In genomic region chr14:19823765-19824164, GRCh38 we compare ENCODE assay signal across 31 cellular contexts. TPM values are rescaled to one million over a fixed set of nuclear protein-coding genes. Genes with fewer than 3 reads are reported as not detected.
DNase-seq lines count a peak whose midpoint lies in the region; ATAC-seq and TF ChIP-seq lines count a peak whose summit lies in the region.
"Had no signal": no experiment of that assay in that cellular context is flagged by ENCODE, and none has a peak within 500 bp of the region (broad histone marks: within the 10 kb centered on the region; RNA-seq: fewer than 3 reads in every experiment).

No MANE protein-coding gene starts in this region.

- H3K27ac ChIP-seq in brain microvascular endothelial cell, result no peak overlapping the region
- H3K27ac ChIP-seq: BLaER1, body of pancreas, epithelial cell of prostate, heart right ventricle, parathyroid adenoma, spleen, transverse colon, WERI-Rb-1 had no signal

- H3K27ac Mint-ChIP-seq in activated naive CD4-positive, alpha-beta T cell treated with anti-CD3 and anti-CD28 coated beads, Interleukin-2, amount 50 U/mL, for 72 hours, result no peak overlapping the region
- H3K27ac Mint-ChIP-seq: activated CD4-positive, alpha-beta T cell treated with anti-CD3 and anti-CD28 coated beads, Interleukin-2, amount 10 ng/mL, durations not matched to agents 24 days and 14 days; activated T-cell treated with anti-CD3 and anti-CD28 coated beads, Interleukin-2, amount 50 U/mL, for 24 hours; GM23338 had no signal

- H3K36me3 Mint-ChIP-seq in activated naive CD4-positive, alpha-beta T cell treated with anti-CD3 and anti-CD28 coated beads, Interleukin-2, amount 50 U/mL, for 72 hours, result peaks cover 0 to 11% of the 10 kb centered on the region in 2 donors

- H3K9me3 Mint-ChIP-seq in activated naive CD4-positive, alpha-beta T cell treated with anti-CD3 and anti-CD28 coated beads, Interleukin-2, amount 50 U/mL, for 72 hours, result peaks cover 8 to 13% of the 10 kb centered on the region in 2 donors
- H3K9me3 Mint-ChIP-seq: GM23338 had no signal

- DNase-seq in ACHN (peak; percentile 34), HT1080 (ENCODE audit: low read depth) (peak; percentile 82), SW 1271 (lab: John Stamatoyannopoulos, UW) (peak; percentile 18 to 31), glomerular visceral epithelial cell (ENCODE audit: extremely low spot score) (peak; percentile 50), NCI-H2107 treated with DMSO at 0.1 percent for 48 hours (lab: John Stamatoyannopoulos, UW; ENCODE audit: unreplicated experiment) (no peak), LoVo (ENCODE audit: low spot score) (no peak), brain microvascular endothelial cell (no peak)
- no peak for DNase-seq in activated naive CD4-positive, alpha-beta T cell treated with anti-CD3 and anti-CD28 coated beads, Interleukin-2, amount 50 U/mL, for 72 hours (ENCODE audit: low spot score in 2 of 2)
- DNase-seq: activated CD4-positive, alpha-beta T cell treated with anti-CD3 and anti-CD28 coated beads, Interleukin-2, amount 10 ng/mL, durations not matched to agents 24 days and 14 days; activated T-cell treated with anti-CD3 and anti-CD28 coated beads, Interleukin-2, amount 50 U/mL, for 24 hours; body of pancreas; foreskin fibroblast; heart right ventricle; Kasumi-1; left cardiac atrium; NCI-H1105 treated with DMSO at 0.1 percent for 48 hours; NCI-H2029; NCI-H82; right cardiac atrium; spleen; transverse colon; WERI-Rb-1 had no signal

- H3K36me3 ChIP-seq in brain microvascular endothelial cell (replicated peaks), result no peaks in the 10 kb centered on the region
- H3K36me3 ChIP-seq: BLaER1, heart right ventricle, spleen, transverse colon, WERI-Rb-1 had no signal

- no peak for ATAC-seq in activated naive CD4-positive, alpha-beta T cell treated with anti-CD3 and anti-CD28 coated beads, Interleukin-2, amount 50 U/mL, for 72 hours
- ATAC-seq: body of pancreas, GM12878, GM23338, heart right ventricle, HepG2, right cardiac atrium had no signal

- no peaks in the 10 kb centered on the region for H3K27me3 ChIP-seq in brain microvascular endothelial cell (replicated peaks)
- H3K27me3 ChIP-seq: BLaER1, body of pancreas, heart right ventricle, transverse colon had no signal

- TF ChIP-seq CTCF in brain microvascular endothelial cell (IDR thresholded peaks at IDR 0.05; ENCODE audit: low read depth, low read length, missing control alignments), result no peak

- H3K4me3 ChIP-seq in brain microvascular endothelial cell (ENCODE audit: low read depth, low read length), result no peak overlapping the region
- H3K4me3 ChIP-seq: BLaER1, body of pancreas, GM12878, GM23338, heart right ventricle, spleen, transverse colon had no signal

- in situ Hi-C loops in ACHN (cut with HindIII; ENCODE audit: low pct_ligation_motif_present, low pct_unique_long_range_greater_than_20kb, low sequenced_read_pairs), result no loop called here
- in situ Hi-C loops in brain microvascular endothelial cell (cut with HindIII; ENCODE audit: low pct_ligation_motif_present, low sequenced_read_pairs), result no loop called here

RNA-seq across cellular contexts. Expression of gene OR4N2, which starts 20.2 kb away (rescaled TPM):
- not detected in 2 replicates for total RNA-seq in HT1080 (2014; rRNA removed; shearing (Covaris generic))
- polyA plus RNA-seq in HT1080 (2015; cell fraction: cytosol; rRNA removed), result not detected in 2 replicates
- not detected in 2 replicates for polyA plus RNA-seq in HT1080 (2015; cell fraction: nucleus; rRNA removed)
- total RNA-seq in activated naive CD4-positive, alpha-beta T cell treated with anti-CD3 and anti-CD28 coated beads, Interleukin-2, amount 50 U/mL, for 72 hours, result not detected
- total RNA-seq: activated CD4-positive, alpha-beta T cell treated with anti-CD3 and anti-CD28 coated beads, Interleukin-2, amount 10 ng/mL, durations not matched to agents 24 days and 14 days; body of pancreas; GM12878; GM23338; heart right ventricle; HepG2; left cardiac atrium; lung microvascular endothelial cell; right cardiac atrium; spleen; T-helper 2 cell treated with Interferon-gamma antibody and Interleukin-4, amounts not matched to agents 100 ng/mL and 5 ng/mL, for 36 hours; transverse colon had no signal
- polyA plus RNA-seq: GM12878, GM23338, heart right ventricle, HepG2, neural cell, right cardiac atrium, spleen had no signal

RNA-seq across cellular contexts. Expression of gene OR4M1, which starts 50.5 kb away (rescaled TPM):
- not detected in 2 replicates for total RNA-seq in HT1080 (2014; rRNA removed; shearing (Covaris generic))
- polyA plus RNA-seq in HT1080 (2015; cell fraction: cytosol; rRNA removed), result not detected in 2 replicates
- not detected in 2 replicates for polyA plus RNA-seq in HT1080 (2015; cell fraction: nucleus; rRNA removed)
- total RNA-seq in activated naive CD4-positive, alpha-beta T cell treated with anti-CD3 and anti-CD28 coated beads, Interleukin-2, amount 50 U/mL, for 72 hours, result not detected
- total RNA-seq: activated CD4-positive, alpha-beta T cell treated with anti-CD3 and anti-CD28 coated beads, Interleukin-2, amount 10 ng/mL, durations not matched to agents 24 days and 14 days; body of pancreas; GM12878; GM23338; heart right ventricle; HepG2; left cardiac atrium; lung microvascular endothelial cell; right cardiac atrium; spleen; T-helper 2 cell treated with Interferon-gamma antibody and Interleukin-4, amounts not matched to agents 100 ng/mL and 5 ng/mL, for 36 hours; transverse colon had no signal
- polyA plus RNA-seq: GM12878, GM23338, heart right ventricle, HepG2, neural cell, right cardiac atrium, spleen had no signal

RNA-seq across cellular contexts. Expression of gene OR4K2, which starts 51.2 kb away (rescaled TPM):
- not detected in 2 replicates for total RNA-seq in HT1080 (2014; rRNA removed; shearing (Covaris generic))
- polyA plus RNA-seq in HT1080 (2015; cell fraction: cytosol; rRNA removed), result not detected in 2 replicates
- polyA plus RNA-seq in HT1080 (2015; cell fraction: nucleus; rRNA removed), result not detected in 2 replicates
- total RNA-seq in activated naive CD4-positive, alpha-beta T cell treated with anti-CD3 and anti-CD28 coated beads, Interleukin-2, amount 50 U/mL, for 72 hours, result not detected
- total RNA-seq: activated CD4-positive, alpha-beta T cell treated with anti-CD3 and anti-CD28 coated beads, Interleukin-2, amount 10 ng/mL, durations not matched to agents 24 days and 14 days; body of pancreas; GM12878; GM23338; heart right ventricle; HepG2; left cardiac atrium; lung microvascular endothelial cell; right cardiac atrium; spleen; T-helper 2 cell treated with Interferon-gamma antibody and Interleukin-4, amounts not matched to agents 100 ng/mL and 5 ng/mL, for 36 hours; transverse colon had no signal
- polyA plus RNA-seq: GM12878, GM23338, heart right ventricle, HepG2, neural cell, right cardiac atrium, spleen had no signal

Comparison
In these comparisons a context has a peak if more than half of its experiments do, and no peak if none do; other contexts are left out.
1. DNase-seq: peak in ACHN (single experiment), HT1080 (single experiment), SW 1271 (2 of 2) and glomerular visceral epithelial cell (single experiment); none in NCI-H2107 treated with DMSO at 0.1 percent for 48 hours (single experiment), activated naive CD4-positive, alpha-beta T cell treated with anti-CD3 and anti-CD28 coated beads, Interleukin-2, amount 50 U/mL, for 72 hours (0 of 2), LoVo (single experiment) and brain microvascular endothelial cell (single experiment).